Comparison of ENCODE assay signal across 1 cellular context in the genomic region with DNA sequence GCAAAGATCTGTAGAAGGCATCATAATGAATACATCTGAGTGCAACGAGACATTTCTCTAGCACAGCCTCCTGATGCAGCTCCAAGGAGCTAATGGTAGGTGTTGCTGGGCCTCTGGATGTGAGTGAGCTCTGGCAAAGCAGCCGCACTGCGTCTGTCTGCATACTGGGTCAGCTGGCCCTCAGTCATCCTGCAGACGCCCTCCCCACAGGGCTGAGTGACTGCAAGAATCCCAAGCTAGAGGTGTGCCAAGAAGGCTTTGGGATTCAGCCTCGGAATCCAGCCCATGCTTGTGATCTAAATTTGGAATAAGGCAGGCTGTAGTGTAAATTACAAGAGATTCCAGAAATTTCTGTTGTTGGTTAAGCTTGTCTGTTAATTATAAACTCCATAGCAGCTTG.
TF ChIP-seq lines count a peak whose summit lies in the region.

No MANE protein-coding gene starts in this region.

TF ChIP-seq in HepG2, 621 proteins besides CTCF, POLR2A, EP300 and RAD21 (continued from another document):
- TF ChIP-seq IRF9 (CRISPR knock-in tag; IDR thresholded peaks at IDR 0.05; ENCODE audit: borderline replicate concordance) (no peak), RFX5 (IDR thresholded peaks at IDR 0.05; ENCODE audit: low read depth, low read length) (no peak), ZMAT3 (CRISPR knock-in tag; conservative IDR thresholded peaks at IDR 0.05) (no peak), ZNF850 (CRISPR knock-in tag; conservative IDR thresholded peaks at IDR 0.05) (no peak), KIAA2018 (CRISPR knock-in tag; IDR thresholded peaks at IDR 0.05; ENCODE audit: borderline replicate concordance) (no peak), MED13 (CRISPR knock-in tag; IDR thresholded peaks at IDR 0.05) (no peak), ZHX2 (IDR thresholded peaks at IDR 0.05; ENCODE audit: low read depth) (no peak), ZHX2 (CRISPR knock-in tag; IDR thresholded peaks at IDR 0.05; ENCODE audit: borderline replicate concordance) (no peak)
TF ChIP-seq in HepG2: peak in this region for 0.
